In the genomic region with DNA sequence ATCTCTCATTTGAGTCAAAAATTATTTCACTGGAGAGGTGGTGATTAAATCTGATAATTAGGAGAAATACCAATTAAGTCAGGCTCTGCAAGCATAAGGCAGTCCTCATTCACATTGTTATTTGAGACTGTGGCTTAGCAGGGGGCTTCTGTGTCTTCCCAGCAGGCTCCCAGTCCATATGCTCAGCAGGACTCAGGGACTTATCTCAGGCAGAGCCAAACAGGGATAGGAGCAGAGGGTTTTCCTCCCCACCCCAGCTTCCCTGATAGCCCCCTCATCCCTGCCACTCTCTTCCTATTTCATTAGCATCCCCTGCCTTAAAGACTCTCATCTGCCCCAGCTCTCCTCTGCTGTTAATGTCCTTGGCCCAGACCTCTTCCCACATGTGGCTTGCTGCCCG, we compare ENCODE assay signal across 19 cellular contexts.
"Had no signal": no experiment of that assay in that cellular context is flagged by ENCODE, and none has a peak within 500 bp of the region (broad histone marks: within the 10 kb centered on the region; RNA-seq: fewer than 3 reads in every experiment).

No MANE protein-coding gene starts in this region.

- H3K9me3 Mint-ChIP-seq: type B pancreatic cell had no signal

- DNase-seq: activated CD4-positive, alpha-beta T cell treated with anti-CD3 and anti-CD28 coated beads, Interleukin-2, amount 50 U/mL, for 4 hours; activated CD4-positive, CD25-positive, alpha-beta regulatory T cell treated with anti-CD3 and anti-CD28 coated beads, Interleukin-2, amount 50 U/mL, for 72 hours; activated naive CD4-positive, alpha-beta T cell; activated naive CD8-positive, alpha-beta T cell treated with anti-CD3 and anti-CD28 coated beads, Interleukin-2, amount 10 ng/mL, durations not matched to agents 7 days and 5 days; activated T-cell treated with anti-CD3 and anti-CD28 coated beads for 4 hours; anterior cingulate cortex; brain microvascular endothelial cell; cortex of kidney; gastrocnemius medialis; kidney; mesenchymal stem cell; natural killer cell; psoas muscle; stimulated activated CD4-positive, alpha-beta T cell treated with anti-CD3 and anti-CD28 coated beads, Interleukin-1b, Interleukin-23, amount 100 ng/mL, for 48 hours; stimulated activated naive CD8-positive, alpha-beta T cell treated with anti-CD3 and anti-CD28 coated beads, Interleukin-15, amount 100 ng/mL, for 72 hours; T-helper 2 cell had no signal

- H3K27ac Mint-ChIP-seq: activated naive CD8-positive, alpha-beta T cell treated with anti-CD3 and anti-CD28 coated beads, Interleukin-2, amount 10 ng/mL, durations not matched to agents 7 days and 5 days; natural killer cell; type B pancreatic cell had no signal

- H3K9me3 ChIP-seq: gastrocnemius medialis, psoas muscle had no signal

- H3K27me3 Mint-ChIP-seq: activated naive CD8-positive, alpha-beta T cell treated with anti-CD3 and anti-CD28 coated beads, Interleukin-2, amount 10 ng/mL, durations not matched to agents 7 days and 5 days; central memory CD8-positive, alpha-beta T cell; stimulated activated naive CD8-positive, alpha-beta T cell treated with anti-CD3 and anti-CD28 coated beads, Interleukin-15, amount 100 ng/mL, for 72 hours had no signal

- H3K27me3 ChIP-seq: brain microvascular endothelial cell, gastrocnemius medialis had no signal

- H3K4me3 Mint-ChIP-seq: activated naive CD8-positive, alpha-beta T cell treated with anti-CD3 and anti-CD28 coated beads, Interleukin-2, amount 10 ng/mL, durations not matched to agents 7 days and 5 days; central memory CD8-positive, alpha-beta T cell; natural killer cell; stimulated activated naive CD8-positive, alpha-beta T cell treated with anti-CD3 and anti-CD28 coated beads, Interleukin-15, amount 100 ng/mL, for 72 hours; type B pancreatic cell had no signal

- H3K36me3 ChIP-seq: brain microvascular endothelial cell, gastrocnemius medialis had no signal

- ATAC-seq: gastrocnemius medialis; natural killer cell; psoas muscle; sciatic nerve; stimulated activated naive CD8-positive, alpha-beta T cell treated with anti-CD3 and anti-CD28 coated beads, Interleukin-15, amount 100 ng/mL, for 72 hours had no signal

- H3K36me3 Mint-ChIP-seq: activated naive CD8-positive, alpha-beta T cell treated with anti-CD3 and anti-CD28 coated beads, Interleukin-2, amount 10 ng/mL, durations not matched to agents 7 days and 5 days; natural killer cell; type B pancreatic cell had no signal

- H3K4me1 ChIP-seq: gastrocnemius medialis, psoas muscle had no signal

- H3K4me3 ChIP-seq: gastrocnemius medialis, psoas muscle had no signal

- H3K4me1 Mint-ChIP-seq: activated naive CD8-positive, alpha-beta T cell treated with anti-CD3 and anti-CD28 coated beads, Interleukin-2, amount 10 ng/mL, durations not matched to agents 7 days and 5 days; central memory CD8-positive, alpha-beta T cell; natural killer cell; stimulated activated naive CD8-positive, alpha-beta T cell treated with anti-CD3 and anti-CD28 coated beads, Interleukin-15, amount 100 ng/mL, for 72 hours had no signal

- H3K27ac ChIP-seq: brain microvascular endothelial cell, gastrocnemius medialis, psoas muscle had no signal
